Comparison of ENCODE assay signal across 20 cellular contexts in the genomic region with DNA sequence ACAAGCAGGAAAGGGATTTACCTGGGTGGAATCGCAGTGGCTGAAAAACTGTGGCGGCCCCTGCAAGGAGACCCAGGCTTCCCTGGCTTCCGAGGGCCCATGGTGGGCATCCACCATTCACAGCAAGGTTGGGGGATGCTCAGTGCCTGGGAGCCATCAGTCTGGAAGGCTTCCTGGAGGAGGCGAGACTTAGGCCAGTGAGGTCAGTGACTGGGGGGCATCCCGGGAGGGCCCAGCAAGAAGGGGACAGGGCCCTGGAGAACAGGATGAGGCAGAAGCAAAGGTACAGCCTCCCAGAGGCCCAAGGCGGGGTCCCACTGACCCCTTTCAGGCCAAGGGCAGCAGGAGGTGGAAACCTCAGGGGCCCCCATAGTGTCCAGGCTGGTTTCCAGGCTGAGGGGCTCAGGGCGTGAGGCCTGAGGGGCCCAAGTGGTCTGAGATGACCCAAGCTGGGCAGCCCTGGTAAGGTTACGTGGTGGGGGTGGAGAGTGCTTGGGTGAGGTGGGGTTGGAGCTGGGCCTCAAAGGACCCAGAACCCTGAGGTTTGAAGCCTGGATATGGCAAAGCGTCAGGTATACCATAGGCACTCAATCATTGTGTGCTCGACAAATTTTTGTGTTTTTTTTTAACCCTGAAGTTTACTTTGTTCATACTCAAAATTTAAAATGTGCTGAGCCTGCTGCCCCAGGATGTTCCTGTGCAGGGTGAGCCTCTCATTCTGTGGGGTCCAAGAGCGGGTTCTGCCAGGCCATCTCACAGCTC. TPM values are rescaled to one million over a fixed set of nuclear protein-coding genes. Genes with fewer than 3 reads are reported as not detected.
DNase-seq lines count a peak whose midpoint lies in the region; ATAC-seq, FAIRE-seq and TF ChIP-seq lines count a peak whose summit lies in the region.
"Had no signal": no experiment of that assay in that cellular context is flagged by ENCODE, and none has a peak within 500 bp of the region (broad histone marks: within the 10 kb centered on the region; RNA-seq: fewer than 3 reads in every experiment).

No MANE protein-coding gene starts in this region.

- BruUV-seq in K562 (replicated peaks; lab: Mats Ljungman, UMichigan): no TSS peak

- DNase-seq in K562 (ENCODE audit: extremely low read depth in 1 of 4, low spot score in 3 of 4) (no peak), islet precursor cell (peak; percentile 44), neural progenitor cell (ENCODE audit: low spot score) (no peak), thyroid gland (no peak), foreskin fibroblast (no peak)
- DNase-seq in stimulated activated effector memory CD8-positive, alpha-beta T cell treated with anti-CD3 and anti-CD28 coated beads, Interleukin-12 subunit alpha, Interleukin-12 subunit beta, amount 100 ng/mL, for 72 hours (ENCODE audit: low spot score in 2 of 2): no peak
- DNase-seq: AML-193; Caco-2; CD4-positive, alpha-beta T cell; KBM-7 had no signal

- H3K36me3 ChIP-seq in K562 (ENCODE audit: control insufficient read depth, insufficient read depth, low read length) (no peaks in the 10 kb centered on the region), neural progenitor cell (no peaks in the 10 kb centered on the region), thyroid gland (no peaks in the 10 kb centered on the region)
- H3K36me3 ChIP-seq: HAP-1 had no signal

- no peaks in the 10 kb centered on the region for H4K20me1 ChIP-seq in K562 (replicated peaks; ENCODE audit: control insufficient read depth, insufficient read depth, low read length)
- H4K20me1 ChIP-seq in neural progenitor cell (ENCODE audit: low read depth): no peaks in the 10 kb centered on the region

- 75% methylated on average over 10 of the region's 11 CpGs for WGBS in K562 (ENCODE audit: insufficient coverage, low coverage, missing lambda C conversion rate)
- WGBS in thyroid gland, 2 donors: 92 to 93% methylated on average over 9 to 11 of the region's 11 CpGs

- no peak for TF ChIP-seq RAD21 in K562 (CRISPR knock-in tag; conservative IDR thresholded peaks at IDR 0.05 in 1 of 2, IDR thresholded peaks at IDR 0.05 in 1 of 2)

- peaks cover 3% of the 10 kb centered on the region for H3K4me1 Mint-ChIP-seq in neural progenitor cell
- no peaks in the 10 kb centered on the region for H3K4me1 Mint-ChIP-seq in stimulated activated effector memory CD8-positive, alpha-beta T cell treated with anti-CD3 and anti-CD28 coated beads, Interleukin-12 subunit alpha, Interleukin-12 subunit beta, amount 100 ng/mL, for 72 hours

- no peaks in the 10 kb centered on the region for H3K36me3 Mint-ChIP-seq in neural progenitor cell
- H3K36me3 Mint-ChIP-seq in stimulated activated effector memory CD8-positive, alpha-beta T cell treated with anti-CD3 and anti-CD28 coated beads, Interleukin-12 subunit alpha, Interleukin-12 subunit beta, amount 100 ng/mL, for 72 hours: no peaks in the 10 kb centered on the region

- H3K27ac Mint-ChIP-seq in neural progenitor cell: peak overlapping the region; percentile 42
- H3K27ac Mint-ChIP-seq in stimulated activated effector memory CD8-positive, alpha-beta T cell treated with anti-CD3 and anti-CD28 coated beads, Interleukin-12 subunit alpha, Interleukin-12 subunit beta, amount 100 ng/mL, for 72 hours: peak overlapping the region; percentile 64
- H3K27ac Mint-ChIP-seq: CD4-positive, alpha-beta T cell had no signal

- H3K27me3 Mint-ChIP-seq in neural progenitor cell (ENCODE audit: insufficient read depth, low read depth): no peaks in the 10 kb centered on the region
- H3K27me3 Mint-ChIP-seq: CD4-positive, alpha-beta T cell had no signal

- H3K4me2 ChIP-seq in K562 (ENCODE audit: insufficient read depth, low read length): no peak overlapping the region
- no peak overlapping the region for H3K4me2 ChIP-seq in neural progenitor cell

- H3K4me3 Mint-ChIP-seq in neural progenitor cell: no peak overlapping the region
- no peak overlapping the region for H3K4me3 Mint-ChIP-seq in stimulated activated effector memory CD8-positive, alpha-beta T cell treated with anti-CD3 and anti-CD28 coated beads, Interleukin-12 subunit alpha, Interleukin-12 subunit beta, amount 100 ng/mL, for 72 hours
- H3K4me3 Mint-ChIP-seq: CD4-positive, alpha-beta T cell had no signal

- intact Hi-C loops in K562 (cut with micrococcal nuclease) (no loop called here), thyroid gland (cut with DNase I) (no loop called here)

- TF ChIP-seq CTCF in K562 (IDR thresholded peaks at IDR 0.05 in 2 of 3, conservative IDR thresholded peaks at IDR 0.05 in 1 of 3; ENCODE audit: insufficient read depth in 2 of 3, low read depth in 1 of 3, low read length in 3 of 3) (no peak), neural progenitor cell (IDR thresholded peaks at IDR 0.05) (no peak), thyroid gland (IDR thresholded peaks at IDR 0.05) (no peak), foreskin fibroblast (IDR thresholded peaks at IDR 0.05; ENCODE audit: low read depth, low read length) (no peak)

- H3K79me2 ChIP-seq in K562 (ENCODE audit: control insufficient read depth, insufficient read depth, low read length): no peaks in the 10 kb centered on the region
- H3K79me2 ChIP-seq in neural progenitor cell (ENCODE audit: low read depth): no peaks in the 10 kb centered on the region

- H3K4me1 ChIP-seq in K562 (replicated peaks in 1 of 2; ENCODE audit: control insufficient read depth in 2 of 2, insufficient read depth in 2 of 2, low read length in 2 of 2) (peaks cover 7 to 35% of the 10 kb centered on the region in 2 experiments; a peak in 4 of 5 replicates), neural progenitor cell (peaks cover 3% of the 10 kb centered on the region), thyroid gland (peaks cover 0 to 4% of the 10 kb centered on the region in 2 donors)
- H3K4me1 ChIP-seq: HAP-1 had no signal

- H3K4me3 ChIP-seq in K562 (no peak overlapping the region), neural progenitor cell (no peak overlapping the region), thyroid gland (replicated peaks in 1 of 3) (no peak overlapping the region), foreskin fibroblast (ENCODE audit: low read depth in 1 of 2, low read length in 2 of 2) (no peak overlapping the region)
- H3K4me3 ChIP-seq: HAP-1 had no signal

- H2AFZ ChIP-seq in K562 (ENCODE audit: low read depth, low read length) (no peak overlapping the region), neural progenitor cell (replicated peaks) (no peak overlapping the region)

- no peaks in the 10 kb centered on the region for H3K9me1 ChIP-seq in K562 (ENCODE audit: control insufficient read depth, insufficient read depth, low read length)

- TF ChIP-seq EP300 in K562 (IDR thresholded peaks at IDR 0.05; ENCODE audit: low read length): no peak

- TF ChIP-seq POLR2A in K562 (conservative IDR thresholded peaks at IDR 0.05) (no peak), thyroid gland (IDR thresholded peaks at IDR 0.05) (no peak)

- H3K27me3 ChIP-seq in K562 (ENCODE audit: control insufficient read depth in 2 of 2, insufficient read depth in 2 of 2, low read length in 2 of 2) (no peaks in the 10 kb centered on the region), neural progenitor cell (no peaks in the 10 kb centered on the region), thyroid gland (no peaks in the 10 kb centered on the region)

- H3K9me3 ChIP-seq in K562 (replicated peaks; ENCODE audit: control insufficient read depth, insufficient read depth, low read depth, low read length) (no peaks in the 10 kb centered on the region), neural progenitor cell (ENCODE audit: low read depth) (no peaks in the 10 kb centered on the region), thyroid gland (no peaks in the 10 kb centered on the region)
- H3K9me3 ChIP-seq: Caco-2, HAP-1 had no signal

- no peaks in the 10 kb centered on the region for H3K9me3 Mint-ChIP-seq in neural progenitor cell
- no peaks in the 10 kb centered on the region for H3K9me3 Mint-ChIP-seq in stimulated activated effector memory CD8-positive, alpha-beta T cell treated with anti-CD3 and anti-CD28 coated beads, Interleukin-12 subunit alpha, Interleukin-12 subunit beta, amount 100 ng/mL, for 72 hours
- H3K9me3 Mint-ChIP-seq: CD4-positive, alpha-beta T cell had no signal

- CTCF ChIA-PET in K562 (lab: Yijun Ruan, JAX; ENCODE audit: low intra/inter-chr PET ratio): no interaction called here

- ATAC-seq in K562 (no peak), GM21381 (IDR thresholded peaks at IDR 0.05; ENCODE audit: unreplicated experiment) (no peak)
- no peak for ATAC-seq in stimulated activated effector memory CD8-positive, alpha-beta T cell treated with anti-CD3 and anti-CD28 coated beads, Interleukin-12 subunit alpha, Interleukin-12 subunit beta, amount 100 ng/mL, for 72 hours

- H3F3A ChIP-seq in neural progenitor cell (ENCODE audit: low read depth): no peaks in the 10 kb centered on the region

- H3K9ac ChIP-seq in K562 (ENCODE audit: insufficient read depth in 1 of 2, low read depth in 2 of 2, low read length in 2 of 2): no peak overlapping the region; a peak in 2 of 4 replicates
- no peak overlapping the region for H3K9ac ChIP-seq in neural progenitor cell

- in situ Hi-C loops in K562 (cut with MboI): no loop called here

- POLR2A ChIA-PET in K562 (lab: Yijun Ruan, JAX): interaction anchor here (0.6 to 1.4 kb wide), 3 partner anchors 14 to 206 kb away, joined by 3 to 6 read pairs (median 4); a partner anchor contains a TSS

- peak; percentile 26 for FAIRE-seq in K562 (lab: Jason Lieb, UNC)
- FAIRE-seq: A204.1, D721Med, G401.6, GM12891 had no signal

- H3K27ac ChIP-seq in K562 (ENCODE audit: extremely low read depth, low read depth, low read length) (no peak overlapping the region), neural progenitor cell (no peak overlapping the region), thyroid gland (no peak overlapping the region)
- H3K27ac ChIP-seq: C4-2B, HL-60 had no signal

RNA-seq across cellular contexts. Expression of a gene that starts 15.8 kb away (rescaled TPM):
- total RNA-seq in K562 (2011; cell fraction: chromatin; rRNA removed; ENCODE audit: low replicate concordance): 1,596 and 1,670 TPM in 2 replicates
- total RNA-seq in K562 (2011; cell fraction: nucleolus; rRNA removed): 1,139 and 1,167 TPM in 2 replicates
- total RNA-seq in K562 (2011; cell fraction: nucleoplasm; rRNA removed): 1,487 and 2,488 TPM in 2 replicates
- total RNA-seq in K562 (2014; rRNA removed) (81.1 and 85.3 TPM in 2 replicates), K562 (2014; rRNA removed; fragmentation: Illumina TruSeq; extraction: Trizol) (79.2 and 79.9 TPM in 2 replicates), K562 (2015; rRNA removed; fragmentation: Illumina TruSeq; extraction: Trizol) (70.6 and 91.2 TPM in 2 replicates), K562 (2021) (413 and 466 TPM in 2 replicates), neural progenitor cell (ENCODE audit: low replicate concordance) (82.3 and 119 TPM in 2 replicates), thyroid gland (100 to 1,000 TPM; 262 to 378 (median 312) TPM)
- polyA plus RNA-seq in K562 (2011; rRNA removed) (82.5 and 179 TPM in 2 replicates), K562 (2014; fragmentation: Illumina TruSeq; extraction: Trizol) (517 and 558 TPM in 2 replicates), K562 (2014; fragmentation: Nextera tagmentation; extraction: Ambion mirVana) (10 to 100 TPM; 26.7 to 27.6 TPM), K562 (2014; rRNA removed) (463 and 563 TPM in 2 replicates)
- polyA plus RNA-seq in K562 (2011; cell fraction: cytosol; rRNA removed): 102 and 119 TPM in 2 replicates
- 1,748 and 2,419 TPM in 2 replicates for polyA plus RNA-seq in K562 (2011; cell fraction: nucleus; rRNA removed)
- polyA plus RNA-seq in K562 (2012): 391 and 584 TPM in 2 replicates
- polyA minus RNA-seq in K562 (2011; rRNA and poly(A)+ RNA removed): 72.4 and 72.8 TPM in 2 replicates
- polyA minus RNA-seq in K562 (2011; cell fraction: cytosol; rRNA and poly(A)+ RNA removed): 155 and 244 TPM in 2 replicates
- polyA minus RNA-seq in K562 (2011; cell fraction: nucleus; rRNA and poly(A)+ RNA removed): 233 and 249 TPM in 2 replicates

RNA-seq across cellular contexts. Expression of a gene that starts 16.6 kb away (rescaled TPM):
- 0.83 and 2.0 TPM in 2 replicates for total RNA-seq in K562 (2011; cell fraction: chromatin; rRNA removed; ENCODE audit: low replicate concordance)
- total RNA-seq in K562 (2011; cell fraction: nucleolus; rRNA removed): 1.6 and 2.0 TPM in 2 replicates
- 1.4 and 1.5 TPM in 2 replicates for total RNA-seq in K562 (2011; cell fraction: nucleoplasm; rRNA removed)
- total RNA-seq in K562 (2014; rRNA removed) (0.09 and 0.29 TPM in 2 replicates), K562 (2014; rRNA removed; fragmentation: Illumina TruSeq; extraction: Trizol) (not detected in 2 replicates), K562 (2015; rRNA removed; fragmentation: Illumina TruSeq; extraction: Trizol) (0.15 and 0.18 TPM in 2 replicates), K562 (2021) (0.16 and 0.20 TPM in 2 replicates), neural progenitor cell (ENCODE audit: low replicate concordance) (1.8 and 5.1 TPM in 2 replicates), thyroid gland (1 to 10 TPM in 3 of 4 donors, not detected in 1; 1.1 to 1.5 (median 1.1) TPM)
- polyA plus RNA-seq in K562 (2011; rRNA removed) (0.20 TPM in 2 replicates), K562 (2014; fragmentation: Illumina TruSeq; extraction: Trizol) (0.11 TPM in 1 of 2 replicates, not detected in the other), K562 (2014; fragmentation: Nextera tagmentation; extraction: Ambion mirVana) (not detected), K562 (2014; rRNA removed) (0.22 TPM in 1 of 2 replicates, not detected in the other)
- 0.19 and 0.86 TPM in 2 replicates for polyA plus RNA-seq in K562 (2011; cell fraction: cytosol; rRNA removed)
- polyA plus RNA-seq in K562 (2011; cell fraction: nucleus; rRNA removed): 0.65 and 0.77 TPM in 2 replicates
- 0.26 and 1.3 TPM in 2 replicates for polyA plus RNA-seq in K562 (2012)
- 0.07 and 0.15 TPM in 2 replicates for polyA minus RNA-seq in K562 (2011; rRNA and poly(A)+ RNA removed)
- polyA minus RNA-seq in K562 (2011; cell fraction: cytosol; rRNA and poly(A)+ RNA removed): not detected in 2 replicates
- polyA minus RNA-seq in K562 (2011; cell fraction: nucleus; rRNA and poly(A)+ RNA removed): 0.44 and 0.67 TPM in 2 replicates
- total RNA-seq: HT1080 had no signal

RNA-seq across cellular contexts. Expression of a gene that starts 40.4 kb away (rescaled TPM):
- total RNA-seq in K562 (2011; cell fraction: chromatin; rRNA removed; ENCODE audit: low replicate concordance): 7.2 and 24.7 TPM in 2 replicates
- 37.5 and 47.0 TPM in 2 replicates for total RNA-seq in K562 (2011; cell fraction: nucleolus; rRNA removed)
- total RNA-seq in K562 (2011; cell fraction: nucleoplasm; rRNA removed): 31.9 and 34.9 TPM in 2 replicates
- total RNA-seq in K562 (2014; rRNA removed) (285 and 395 TPM in 2 replicates), K562 (2014; rRNA removed; fragmentation: Illumina TruSeq; extraction: Trizol) (29.4 and 63.2 TPM in 2 replicates), K562 (2015; rRNA removed; fragmentation: Illumina TruSeq; extraction: Trizol) (219 and 223 TPM in 2 replicates), K562 (2021) (237 and 268 TPM in 2 replicates), neural progenitor cell (ENCODE audit: low replicate concordance) (210 and 402 TPM in 2 replicates), thyroid gland (100 to 1,000 TPM; 373 to 786 (median 647) TPM)
- polyA plus RNA-seq in K562 (2011; rRNA removed) (206 and 220 TPM in 2 replicates), K562 (2014; fragmentation: Illumina TruSeq; extraction: Trizol) (180 and 344 TPM in 2 replicates), K562 (2014; fragmentation: Nextera tagmentation; extraction: Ambion mirVana) (100 to 1,000 TPM; 764 to 791 TPM), K562 (2014; rRNA removed) (298 and 313 TPM in 2 replicates)
- 693 and 1,390 TPM in 2 replicates for polyA plus RNA-seq in K562 (2011; cell fraction: cytosol; rRNA removed)
- polyA plus RNA-seq in K562 (2011; cell fraction: nucleus; rRNA removed): 132 and 211 TPM in 2 replicates
- polyA plus RNA-seq in K562 (2012): 297 and 487 TPM in 2 replicates
- 34.5 and 73.6 TPM in 2 replicates for polyA minus RNA-seq in K562 (2011; rRNA and poly(A)+ RNA removed)
- polyA minus RNA-seq in K562 (2011; cell fraction: cytosol; rRNA and poly(A)+ RNA removed): 64.8 and 95.8 TPM in 2 replicates
- polyA minus RNA-seq in K562 (2011; cell fraction: nucleus; rRNA and poly(A)+ RNA removed): 15.5 and 22.3 TPM in 2 replicates

RNA-seq across cellular contexts. Expression of a gene that starts 50.7 kb away (rescaled TPM):
- not detected in 2 replicates for total RNA-seq in K562 (2011; cell fraction: chromatin; rRNA removed; ENCODE audit: low replicate concordance)
- total RNA-seq in K562 (2011; cell fraction: nucleolus; rRNA removed): not detected in 2 replicates
- not detected in 2 replicates for total RNA-seq in K562 (2011; cell fraction: nucleoplasm; rRNA removed)
- total RNA-seq in K562 (2014; rRNA removed) (not detected in 2 replicates), K562 (2014; rRNA removed; fragmentation: Illumina TruSeq; extraction: Trizol) (not detected in 2 replicates), K562 (2015; rRNA removed; fragmentation: Illumina TruSeq; extraction: Trizol) (not detected in 2 replicates), K562 (2021) (not detected in 2 replicates), neural progenitor cell (ENCODE audit: low replicate concordance) (0.40 and 0.73 TPM in 2 replicates), thyroid gland (not detected)
- polyA plus RNA-seq in K562 (2011; rRNA removed) (not detected in 2 replicates), K562 (2014; fragmentation: Illumina TruSeq; extraction: Trizol) (not detected in 2 replicates), K562 (2014; fragmentation: Nextera tagmentation; extraction: Ambion mirVana) (not detected), K562 (2014; rRNA removed) (not detected in 2 replicates)
- not detected in 2 replicates for polyA plus RNA-seq in K562 (2011; cell fraction: cytosol; rRNA removed)
- not detected in 2 replicates for polyA plus RNA-seq in K562 (2011; cell fraction: nucleus; rRNA removed)
- polyA plus RNA-seq in K562 (2012): 0.06 TPM in 1 of 2 replicates, not detected in the other
- not detected in 2 replicates for polyA minus RNA-seq in K562 (2011; rRNA and poly(A)+ RNA removed)
- not detected in 2 replicates for polyA minus RNA-seq in K562 (2011; cell fraction: cytosol; rRNA and poly(A)+ RNA removed)
- polyA minus RNA-seq in K562 (2011; cell fraction: nucleus; rRNA and poly(A)+ RNA removed): not detected in 2 replicates
- total RNA-seq: Caco-2; CD4-positive, alpha-beta T cell; HT1080 had no signal
- polyA plus RNA-seq: BJ had no signal

RNA-seq across cellular contexts. Expression of a gene that starts 54.3 kb away (rescaled TPM):
- 43.6 and 59.1 TPM in 2 replicates for total RNA-seq in K562 (2011; cell fraction: chromatin; rRNA removed; ENCODE audit: low replicate concordance)
- total RNA-seq in K562 (2011; cell fraction: nucleolus; rRNA removed): 40.1 and 50.7 TPM in 2 replicates
- total RNA-seq in K562 (2011; cell fraction: nucleoplasm; rRNA removed): 31.7 and 32.9 TPM in 2 replicates
- total RNA-seq in K562 (2014; rRNA removed): 34.5 and 48.7 TPM in 2 replicates
- total RNA-seq in K562 (2014; rRNA removed; fragmentation: Illumina TruSeq; extraction: Trizol): 15.4 and 17.2 TPM in 2 replicates
- total RNA-seq in K562 (2015; rRNA removed; fragmentation: Illumina TruSeq; extraction: Trizol): 30.9 and 32.3 TPM in 2 replicates
- total RNA-seq in K562 (2021): 39.0 and 40.0 TPM in 2 replicates
- polyA plus RNA-seq in K562 (2011; rRNA removed): 36.1 and 37.5 TPM in 2 replicates
- 49.9 and 152 TPM in 2 replicates for polyA plus RNA-seq in K562 (2011; cell fraction: cytosol; rRNA removed)
- polyA plus RNA-seq in K562 (2011; cell fraction: nucleus; rRNA removed): 19.7 and 24.6 TPM in 2 replicates
- 27.5 and 34.3 TPM in 2 replicates for polyA plus RNA-seq in K562 (2012)
- polyA plus RNA-seq in K562 (2014; fragmentation: Illumina TruSeq; extraction: Trizol): 31.2 and 39.2 TPM in 2 replicates
- 1 to 10 TPM in 1 of 2 experiments, under 1 TPM in 1; 0.73 to 1.6 TPM for polyA plus RNA-seq in K562 (2014; fragmentation: Nextera tagmentation; extraction: Ambion mirVana)
- polyA plus RNA-seq in K562 (2014; rRNA removed): 58.0 and 58.3 TPM in 2 replicates
- 17.2 and 25.7 TPM in 2 replicates for polyA minus RNA-seq in K562 (2011; rRNA and poly(A)+ RNA removed)
- polyA minus RNA-seq in K562 (2011; cell fraction: cytosol; rRNA and poly(A)+ RNA removed): 17.5 and 19.7 TPM in 2 replicates
- polyA minus RNA-seq in K562 (2011; cell fraction: nucleus; rRNA and poly(A)+ RNA removed): 18.7 and 23.8 TPM in 2 replicates
- total RNA-seq in neural progenitor cell (ENCODE audit: low replicate concordance): 21.6 and 34.5 TPM in 2 replicates
- 10 to 100 TPM in 3 of 4 donors, 1 to 10 TPM in 1; 8.6 to 23.3 (median 15.1) TPM for total RNA-seq in thyroid gland
